In the genomic region with DNA sequence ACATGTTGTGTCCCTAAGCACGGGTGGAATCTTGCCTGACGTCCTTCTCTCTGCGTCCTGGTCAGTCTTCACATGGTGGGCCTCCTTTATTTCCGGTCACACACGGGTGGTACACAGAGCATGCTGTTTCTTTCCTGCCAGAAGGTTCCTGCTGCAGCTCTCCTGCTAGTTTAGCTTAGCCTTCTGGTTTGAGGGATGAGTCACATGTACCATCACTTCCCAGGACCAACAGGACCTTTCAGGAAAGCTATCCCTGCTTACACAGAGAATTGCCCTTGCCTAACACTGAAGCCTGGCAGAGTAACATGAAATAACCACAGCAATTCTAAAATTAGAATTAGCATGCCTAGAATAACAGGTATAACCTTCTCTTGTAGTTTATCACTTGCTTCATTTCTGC, we compare ENCODE assay signal across 1 cellular context. TPM values are rescaled to one million over a fixed set of nuclear protein-coding genes. Genes with fewer than 3 reads are reported as not detected.
"Had no signal": no experiment of that assay in that cellular context is flagged by ENCODE, and none has a peak within 500 bp of the region (broad histone marks: within the 10 kb centered on the region; RNA-seq: fewer than 3 reads in every experiment).

No MANE protein-coding gene starts in this region.

RNA-seq across cellular contexts. Expression of a gene that starts 8.5 kb away (rescaled TPM):
- total RNA-seq: G401 had no signal
